ENCODE assay signal across 26 cellular contexts in genomic region chr7:134851141-134851540, GRCh38.
DNase-seq lines count a peak whose midpoint lies in the region; ATAC-seq, FAIRE-seq and TF ChIP-seq lines count a peak whose summit lies in the region.
"Had no signal": no experiment of that assay in that cellular context is flagged by ENCODE, and none has a peak within 500 bp of the region (broad histone marks: within the 10 kb centered on the region; RNA-seq: fewer than 3 reads in every experiment).

No MANE protein-coding gene starts in this region.

- H3K36me3 ChIP-seq in A673 (ENCODE audit: insufficient read depth, low read length, poor library complexity, severe bottlenecking), result no peaks in the 10 kb centered on the region
- H3K36me3 ChIP-seq in endothelial cell of umbilical vein (ENCODE audit: control insufficient read depth in 2 of 2, extremely low read depth in 1 of 2, insufficient read depth in 2 of 2, low read length in 2 of 2), result peaks cover 3 to 7% of the 10 kb centered on the region in 2 experiments
- H3K36me3 ChIP-seq: ovary, right lobe of liver had no signal

- peaks cover 3% of the 10 kb centered on the region for H3K27me3 ChIP-seq in A673 (replicated peaks; ENCODE audit: insufficient read depth, low read depth, low read length, poor library complexity)
- H3K27me3 ChIP-seq in endothelial cell of umbilical vein (ENCODE audit: control insufficient read depth in 2 of 2, insufficient read depth in 2 of 2, low read length in 2 of 2), result no peaks in the 10 kb centered on the region
- H3K27me3 ChIP-seq: BLaER1, ovary, right lobe of liver had no signal

- CTCF ChIA-PET in A673 (lab: Charles Lee) (no interaction called here), endothelial cell of umbilical vein (lab: Charles Lee) (interaction anchor here (0.9 to 1.9 kb wide), 3 partner anchors 23 to 34 kb away, joined by 3 to 5 read pairs (median 4); no protein-coding TSS in a partner anchor)

- intact Hi-C loops in A673 (cut with micrococcal nuclease; ENCODE audit: unreplicated experiment) (no loop called here), endothelial cell of umbilical vein (cut with micrococcal nuclease) (no loop called here)

- ATAC-seq in HG03432 (IDR thresholded peaks at IDR 0.05; ENCODE audit: unreplicated experiment), result no peak
- ATAC-seq: A549; activated CD8-positive, alpha-beta T cell treated with anti-CD3 and anti-CD28 coated beads, Interleukin-2, amount 10 ng/mL, durations not matched to agents 7 days and 5 days; naive thymus-derived CD8-positive, alpha-beta T cell; right lobe of liver had no signal

- no peak overlapping the region for H3K4me3 Mint-ChIP-seq in osteocyte (ENCODE audit: unreplicated experiment)
- H3K4me3 Mint-ChIP-seq: activated CD8-positive, alpha-beta T cell treated with anti-CD3 and anti-CD28 coated beads, Interleukin-2, amount 10 ng/mL, durations not matched to agents 7 days and 5 days; activated T-cell treated with anti-CD3 and anti-CD28 coated beads, Interleukin-2, amount 50 U/mL, for 24 hours; H9; naive thymus-derived CD8-positive, alpha-beta T cell had no signal

- H3K4me1 ChIP-seq in A673 (ENCODE audit: insufficient read depth, low read length, poor library complexity, severe bottlenecking) (peaks cover 69% of the 10 kb centered on the region), endothelial cell of umbilical vein (ENCODE audit: control insufficient read depth, extremely low read depth, insufficient read depth, low read length) (peaks cover 28% of the 10 kb centered on the region)

- H2AFZ ChIP-seq in endothelial cell of umbilical vein (ENCODE audit: low read depth, low read length), result no peak overlapping the region

- dilution Hi-C loops in endothelial cell of umbilical vein (cut with MboI; ENCODE audit: extremely low pct_ligation_motif_present, low sequenced_read_pairs), result no loop called here

- H3K9me3 ChIP-seq in A673 (ENCODE audit: low read depth, low read length, poor library complexity, severe bottlenecking) (no peaks in the 10 kb centered on the region), endothelial cell of umbilical vein (replicated peaks; ENCODE audit: control insufficient read depth, insufficient read depth, low read length) (no peaks in the 10 kb centered on the region)
- H3K9me3 ChIP-seq: A549, ovary, right lobe of liver had no signal

- H3K4me1 Mint-ChIP-seq in osteocyte (ENCODE audit: unreplicated experiment), result peaks cover 80% of the 10 kb centered on the region

- peaks cover 83% of the 10 kb centered on the region for H3K79me2 ChIP-seq in endothelial cell of umbilical vein (ENCODE audit: control insufficient read depth, insufficient read depth, low read length)

- H4K20me1 ChIP-seq in endothelial cell of umbilical vein (replicated peaks; ENCODE audit: control insufficient read depth, extremely low read depth, insufficient read depth, low read length), result no peaks in the 10 kb centered on the region

- BruUV-seq in A673 (replicated peaks; lab: Mats Ljungman, UMichigan) (no TSS peak), endothelial cell of umbilical vein (replicated peaks; lab: Mats Ljungman, UMichigan) (no TSS peak)

- H3K4me2 ChIP-seq in endothelial cell of umbilical vein (ENCODE audit: insufficient read depth, low read length), result no peak overlapping the region
- H3K4me2 ChIP-seq: A549, BLaER1 had no signal

- POLR2A ChIA-PET in A673 (lab: Charles Lee; ENCODE audit: low non-redundant PET), result no interaction called here
- POLR2A ChIA-PET in endothelial cell of umbilical vein (lab: Charles Lee), result interaction anchor here (0.6 kb wide), 1 partner anchor 214 kb away, joined by 3 read pairs; no protein-coding TSS in a partner anchor

- peak overlapping the region; percentile 84 for H3K27ac Mint-ChIP-seq in osteocyte (ENCODE audit: unreplicated experiment)
- H3K27ac Mint-ChIP-seq: activated CD8-positive, alpha-beta T cell treated with anti-CD3 and anti-CD28 coated beads, Interleukin-2, amount 10 ng/mL, durations not matched to agents 7 days and 5 days; activated T-cell treated with anti-CD3 and anti-CD28 coated beads, Interleukin-2, amount 50 U/mL, for 24 hours; H9; naive thymus-derived CD8-positive, alpha-beta T cell had no signal

- FAIRE-seq in endothelial cell of umbilical vein (lab: Jason Lieb, UNC), result no peak
- FAIRE-seq: A549, TTC549 had no signal

- H3K27ac ChIP-seq in A673 (ENCODE audit: low read depth, low read length, poor library complexity, severe bottlenecking) (no peak overlapping the region), endothelial cell of umbilical vein (ENCODE audit: insufficient read depth, low read depth, low read length) (no peak overlapping the region)
- H3K27ac ChIP-seq: A549, BLaER1, right lobe of liver had no signal

- peaks cover 61% of the 10 kb centered on the region for H3K36me3 Mint-ChIP-seq in osteocyte (ENCODE audit: unreplicated experiment)

- H3K9me1 ChIP-seq in endothelial cell of umbilical vein (replicated peaks; ENCODE audit: control insufficient read depth, extremely low read depth, insufficient read depth, low read length), result no peaks in the 10 kb centered on the region

- H3K4me3 ChIP-seq in A673 (ENCODE audit: low read depth, low read length, poor library complexity, severe bottlenecking) (no peak overlapping the region), endothelial cell of umbilical vein (replicated peaks in 1 of 3; ENCODE audit: insufficient read depth in 1 of 3, low read depth in 1 of 3, low read length in 3 of 3) (no peak overlapping the region)
- H3K4me3 ChIP-seq: A549, BLaER1, ovary, right lobe of liver had no signal

- H3K9me3 Mint-ChIP-seq in osteocyte (ENCODE audit: unreplicated experiment), result no peaks in the 10 kb centered on the region
- H3K9me3 Mint-ChIP-seq: activated T-cell treated with anti-CD3 and anti-CD28 coated beads, Interleukin-2, amount 50 U/mL, for 24 hours; H9 had no signal

- H3K27me3 Mint-ChIP-seq in osteocyte (ENCODE audit: unreplicated experiment), result no peaks in the 10 kb centered on the region
- H3K27me3 Mint-ChIP-seq: activated T-cell treated with anti-CD3 and anti-CD28 coated beads, Interleukin-2, amount 50 U/mL, for 24 hours; naive thymus-derived CD8-positive, alpha-beta T cell had no signal

- H3K9ac ChIP-seq in endothelial cell of umbilical vein (replicated peaks; ENCODE audit: extremely low read depth, insufficient read depth, low read length), result no peak overlapping the region
- H3K9ac ChIP-seq: BLaER1 had no signal

- peak; percentile 39 for DNase-seq in A673 (ENCODE audit: low spot score)
- DNase-seq in LoVo (ENCODE audit: low spot score), result peak; percentile 30
- DNase-seq in endothelial cell of umbilical vein (ENCODE audit: low read depth, low spot score), result no peak
- DNase-seq in osteocyte (ENCODE audit: extremely low spot score, unreplicated experiment), result no peak
- DNase-seq in iPS-NIHi11 (ENCODE audit: low spot score), result no peak
- no peak for DNase-seq in cerebellar cortex (ENCODE audit: low spot score)
- no peak for DNase-seq in NCI-H2171 (lab: John Stamatoyannopoulos, UW)
- DNase-seq: activated CD4-positive, alpha-beta T cell treated with anti-CD3 and anti-CD28 coated beads for 1 hour; activated CD8-positive, alpha-beta T cell treated with anti-CD3 and anti-CD28 coated beads, Interleukin-2, amount 10 ng/mL, durations not matched to agents 7 days and 5 days; activated naive CD4-positive, alpha-beta T cell treated with anti-CD3 and anti-CD28 coated beads, Interleukin-2, amount 50 U/mL, for 16 hours; activated T-cell treated with anti-CD3 and anti-CD28 coated beads, Interleukin-2, amount 50 U/mL, for 24 hours; aorta; cerebellar nuclear complex; H9; KBM-7; naive thymus-derived CD8-positive, alpha-beta T cell; NCI-H146; ovary; right lobe of liver; Right ventricle myocardium superior; stimulated activated CD4-positive, alpha-beta T cell treated with anti-CD3 and anti-CD28 coated beads, Interleukin-15, amount 100 ng/mL, for 24 hours; SW 1271 had no signal

- TF ChIP-seq CTCF in A673 (conservative IDR thresholded peaks at IDR 0.05; ENCODE audit: low read depth, low read length), result no peak
- no peak for TF ChIP-seq CTCF in endothelial cell of umbilical vein (IDR thresholded peaks at IDR 0.05; ENCODE audit: extremely low read depth in 1 of 2, insufficient read depth in 1 of 2, low read depth in 1 of 2, low read length in 2 of 2)
- no peak for TF ChIP-seq CTCF in osteocyte (IDR thresholded peaks at IDR 0.05)

- no peak for TF ChIP-seq POLR2A in endothelial cell of umbilical vein (IDR thresholded peaks at IDR 0.05; ENCODE audit: low read depth, low read length)

TF ChIP-seq in endothelial cell of umbilical vein, 7 proteins besides CTCF, POLR2A, EP300 and RAD21:
- peak; percentile 16 for TF ChIP-seq FOS (IDR thresholded peaks at IDR 0.05; ENCODE audit: borderline replicate concordance, insufficient read depth, low read length)
- TF ChIP-seq MYC (IDR thresholded peaks at IDR 0.05; ENCODE audit: low read depth, low read length), result no peak

Comparison
In these comparisons a context has a peak if more than half of its experiments do, and no peak if none do; other contexts are left out.
1. DNase-seq: peak in A673 (single experiment) and LoVo (single experiment); none in endothelial cell of umbilical vein (single experiment), osteocyte (single experiment), iPS-NIHi11 (single experiment), cerebellar cortex (single experiment) and NCI-H2171 (single experiment).